ENCODE assay signal across 9 cellular contexts in genomic region chr5:19987594-19988345, GRCh38. TPM values are rescaled to one million over a fixed set of nuclear protein-coding genes. Genes with fewer than 3 reads are reported as not detected.
A peak's percentile ranks its signal among the peaks of the same experiment; 100 is the strongest.
DNase-seq lines count a peak whose midpoint lies in the region; ATAC-seq, FAIRE-seq and TF ChIP-seq lines count a peak whose summit lies in the region.
"Had no signal": no experiment of that assay in that cellular context is flagged by ENCODE, and none has a peak within 500 bp of the region (broad histone marks: within the 10 kb centered on the region; RNA-seq: fewer than 3 reads in every experiment).

Gene CDH18 (minus strand): TSS chr5:19988200. CDS start chr5:19838986, 149,214 bp downstream.

- peaks cover 37% of the 10 kb centered on the region for H3K27me3 ChIP-seq in ectodermal cell (ENCODE audit: control insufficient read depth, insufficient read depth, low read length, poor library complexity, severe bottlenecking)

- WGBS in ectodermal cell, 2 experiments: 16 to 17% methylated on average over 25 of the region's 25 CpGs
- WGBS in mesodermal cell (ENCODE audit: insufficient coverage in 2 of 2), 2 experiments: 13 to 16% methylated on average over 16 to 18 of the region's 25 CpGs

- DNase-seq in H4 (ENCODE audit: low spot score): peak; percentile 53
- peak; percentile 20 for DNase-seq in NCI-H526 treated with DMSO at 0.1 percent for 48 hours (lab: John Stamatoyannopoulos, UW)
- DNase-seq in activated naive CD4-positive, alpha-beta T cell treated with anti-CD3 and anti-CD28 coated beads, Interleukin-2, amount 50 U/mL, for 72 hours (ENCODE audit: low spot score in 2 of 2): no peak
- no peak for DNase-seq in GM12892 (ENCODE audit: insufficient read length)

- peaks cover 4% of the 10 kb centered on the region for H3K4me1 ChIP-seq in ectodermal cell (ENCODE audit: control insufficient read depth, insufficient read depth, low read length)
- H3K4me1 ChIP-seq in mesodermal cell (ENCODE audit: control insufficient read depth, insufficient read depth, low read length, poor library complexity, severe bottlenecking): no peaks in the 10 kb centered on the region

- peaks cover 3 to 18% of the 10 kb centered on the region in 2 donors for H3K9me3 Mint-ChIP-seq in activated naive CD4-positive, alpha-beta T cell treated with anti-CD3 and anti-CD28 coated beads, Interleukin-2, amount 50 U/mL, for 72 hours
- H3K9me3 Mint-ChIP-seq: memory B cell had no signal

- H3K27ac Mint-ChIP-seq in activated naive CD4-positive, alpha-beta T cell treated with anti-CD3 and anti-CD28 coated beads, Interleukin-2, amount 50 U/mL, for 72 hours: no peak within 1 kb of the TSS
- H3K27ac Mint-ChIP-seq: memory B cell had no signal

- H3K36me3 ChIP-seq in ectodermal cell (ENCODE audit: control insufficient read depth, insufficient read depth, low read length) (no peaks in the 10 kb centered on the region), mesodermal cell (ENCODE audit: control insufficient read depth, insufficient read depth, low read length) (no peaks in the 10 kb centered on the region)

- H3K4me3 ChIP-seq in ectodermal cell (ENCODE audit: insufficient read depth, low read depth, low read length) (peak within 1 kb of the TSS; percentile 21), mesodermal cell (ENCODE audit: extremely low read depth, insufficient read depth, low read length, poor library complexity, severe bottlenecking) (peak within 1 kb of the TSS; percentile 29)

- FAIRE-seq in GM12892 (lab: Jason Lieb, UNC): no peak

- no peak for ATAC-seq in activated naive CD4-positive, alpha-beta T cell treated with anti-CD3 and anti-CD28 coated beads, Interleukin-2, amount 50 U/mL, for 72 hours
- no peak for ATAC-seq in GM21529 (IDR thresholded peaks at IDR 0.05; ENCODE audit: unreplicated experiment)
- no peak for ATAC-seq in GM21447 (IDR thresholded peaks at IDR 0.05; ENCODE audit: unreplicated experiment)

- TF ChIP-seq POLR2A in GM12892 (IDR thresholded peaks at IDR 0.05; ENCODE audit: low read depth, low read length): no peak

- no peak within 1 kb of the TSS for H3K27ac ChIP-seq in ectodermal cell (ENCODE audit: insufficient read depth, low read depth, low read length, poor library complexity, severe bottlenecking)
- H3K27ac ChIP-seq in mesodermal cell (ENCODE audit: low read depth, low read length, severe bottlenecking): no peak within 1 kb of the TSS

- no peaks in the 10 kb centered on the region for H3K36me3 Mint-ChIP-seq in activated naive CD4-positive, alpha-beta T cell treated with anti-CD3 and anti-CD28 coated beads, Interleukin-2, amount 50 U/mL, for 72 hours
- H3K36me3 Mint-ChIP-seq: memory B cell had no signal

- H3K9me3 ChIP-seq in ectodermal cell (ENCODE audit: control insufficient read depth, low read length) (no peaks in the 10 kb centered on the region), mesodermal cell (ENCODE audit: control insufficient read depth, low read length) (no peaks in the 10 kb centered on the region)

RNA-seq across cellular contexts. Expression of gene CDH18, which starts in this region (rescaled TPM):
- total RNA-seq in H4 (2014; rRNA removed; shearing (Covaris generic)): 3.2 and 9.8 TPM in 2 replicates
- polyA plus RNA-seq in ectodermal cell (2013, experiment 1 of 4): 4.6 TPM
- 5.0 TPM for polyA plus RNA-seq in ectodermal cell (2013, experiment 2 of 4)
- 3.0 TPM for polyA plus RNA-seq in ectodermal cell (2013, experiment 3 of 4)
- 3.4 TPM for polyA plus RNA-seq in ectodermal cell (2013, experiment 4 of 4)
- 1.5 TPM for polyA plus RNA-seq in mesodermal cell (2013, experiment 1 of 2)
- 0.86 TPM for polyA plus RNA-seq in mesodermal cell (2013, experiment 2 of 2)
- not detected for total RNA-seq in activated naive CD4-positive, alpha-beta T cell treated with anti-CD3 and anti-CD28 coated beads, Interleukin-2, amount 50 U/mL, for 72 hours
- not detected for polyA plus RNA-seq in GM12892 (2012; ENCODE audit: missing spikeins)

Comparison
In these comparisons a context has a peak if more than half of its experiments do, and no peak if none do; other contexts are left out.
1. DNase-seq: peak in H4 (single experiment) and NCI-H526 treated with DMSO at 0.1 percent for 48 hours (single experiment); none in activated naive CD4-positive, alpha-beta T cell treated with anti-CD3 and anti-CD28 coated beads, Interleukin-2, amount 50 U/mL, for 72 hours (0 of 2) and GM12892 (single experiment).